13 cellular contexts compared by ENCODE assay signal in genomic region chr14:22433059-22433458, GRCh38.
A peak's percentile ranks its signal among the peaks of the same experiment; 100 is the strongest.
DNase-seq lines count a peak whose midpoint lies in the region; ATAC-seq and TF ChIP-seq lines count a peak whose summit lies in the region.
"Had no signal": no experiment of that assay in that cellular context is flagged by ENCODE, and none has a peak within 500 bp of the region (broad histone marks: within the 10 kb centered on the region; RNA-seq: fewer than 3 reads in every experiment).

No MANE protein-coding gene starts in this region.

- H3K27ac ChIP-seq in KOPT-K1 (ENCODE audit: low read depth, low read length, poor library complexity, severe bottlenecking) (peak overlapping the region; percentile 100), SK-N-MC (peak overlapping the region; percentile 99), transverse colon (peak overlapping the region in 3 of 4 donors; percentile 44 to 59 (median 45)), left lung (peak overlapping the region in 1 of 2 donors; percentile 19), mesendoderm (ENCODE audit: low read depth, low read length) (no peak overlapping the region), uterus (peak overlapping the region in 1 of 2 donors; percentile 44)
- H3K27ac ChIP-seq: BLaER1 treated with 17β-estradiol and CSF1 and Interleukin-3, amounts not matched to agents 10 nM and 100 nM; colonic mucosa had no signal

- no peak overlapping the region for H2AK5ac ChIP-seq in mesendoderm (ENCODE audit: low read length)

- no peak overlapping the region for H4K5ac ChIP-seq in mesendoderm (ENCODE audit: low read length)

- no peaks in the 10 kb centered on the region for H3K79me1 ChIP-seq in mesendoderm (ENCODE audit: low read length)

- H3K9ac ChIP-seq in SK-N-MC (ENCODE audit: insufficient read length) (peak overlapping the region; percentile 66), mesendoderm (ENCODE audit: low read length) (no peak overlapping the region)
- H3K9ac ChIP-seq: BLaER1 treated with 17β-estradiol and CSF1 and Interleukin-3, amounts not matched to agents 10 nM and 100 nM had no signal

- no peak overlapping the region for H4K8ac ChIP-seq in mesendoderm (ENCODE audit: low read depth, low read length)

- H3K4me2 ChIP-seq in mesendoderm (ENCODE audit: low read length) = no peak overlapping the region
- H3K4me2 ChIP-seq: BLaER1 treated with 17β-estradiol and CSF1 and Interleukin-3, amounts not matched to agents 10 nM and 100 nM had no signal

- no peak overlapping the region for H3K4ac ChIP-seq in mesendoderm (ENCODE audit: low read depth, low read length)

- H3K23ac ChIP-seq in mesendoderm (ENCODE audit: low read length) = no peak overlapping the region

- no peak overlapping the region for H2BK15ac ChIP-seq in mesendoderm (replicated peaks; ENCODE audit: low read depth)

- TF ChIP-seq POLR2A in transverse colon (IDR thresholded peaks at IDR 0.05) (no peak), uterus (IDR thresholded peaks at IDR 0.05) (no peak)

- no peaks in the 10 kb centered on the region for H3K79me2 ChIP-seq in mesendoderm (ENCODE audit: control insufficient read depth, insufficient read depth, low read length)

- H3K36me3 ChIP-seq in KOPT-K1 (ENCODE audit: insufficient read depth, low read length) (peaks cover 26% of the 10 kb centered on the region), SK-N-MC (ENCODE audit: insufficient read depth, low read length) (no peaks in the 10 kb centered on the region), transverse colon (no peaks in the 10 kb centered on the region), left lung (no peaks in the 10 kb centered on the region), mesendoderm (ENCODE audit: control insufficient read depth, insufficient read depth, low read length) (no peaks in the 10 kb centered on the region), uterus (no peaks in the 10 kb centered on the region)
- H3K36me3 ChIP-seq: BLaER1 treated with 17β-estradiol and CSF1 and Interleukin-3, amounts not matched to agents 10 nM and 100 nM; colonic mucosa had no signal

- H3K4me1 ChIP-seq in transverse colon (peaks cover 13 to 38% (median 27%) of the 10 kb centered on the region in 4 donors), left lung (peaks cover 27 to 38% of the 10 kb centered on the region in 2 donors), mesendoderm (ENCODE audit: control insufficient read depth, low read depth, low read length) (peaks cover under 1% of the 10 kb centered on the region), uterus (peaks cover 0 to 9% of the 10 kb centered on the region in 2 donors)
- H3K4me1 ChIP-seq: BLaER1 treated with 17β-estradiol and CSF1 and Interleukin-3, amounts not matched to agents 10 nM and 100 nM had no signal

- no peak overlapping the region for H3K56ac ChIP-seq in mesendoderm (ENCODE audit: low read length)

- no peak overlapping the region for H2BK120ac ChIP-seq in mesendoderm (ENCODE audit: low read depth, low read length)

- no peak overlapping the region for H2BK5ac ChIP-seq in mesendoderm (ENCODE audit: low read length)

- no peak for TF ChIP-seq EP300 in transverse colon (IDR thresholded peaks at IDR 0.05; ENCODE audit: low read depth)

- H3K27me3 ChIP-seq in transverse colon (no peaks in the 10 kb centered on the region), left lung (no peaks in the 10 kb centered on the region), mesendoderm (ENCODE audit: insufficient read depth, low read length, poor library complexity) (no peaks in the 10 kb centered on the region), uterus (no peaks in the 10 kb centered on the region)
- H3K27me3 ChIP-seq: BLaER1 treated with 17β-estradiol and CSF1 and Interleukin-3, amounts not matched to agents 10 nM and 100 nM; colonic mucosa had no signal

- H3K9me3 ChIP-seq in KOPT-K1 (ENCODE audit: insufficient read depth, low read length, poor library complexity, severe bottlenecking) (no peaks in the 10 kb centered on the region), SK-N-MC (ENCODE audit: low read depth, low read length) (no peaks in the 10 kb centered on the region), transverse colon (no peaks in the 10 kb centered on the region), left lung (no peaks in the 10 kb centered on the region), uterus (no peaks in the 10 kb centered on the region)
- H3K9me3 ChIP-seq: BLaER1 treated with 17β-estradiol and CSF1 and Interleukin-3, amounts not matched to agents 10 nM and 100 nM; colonic mucosa had no signal

- no peak for TF ChIP-seq CTCF in transverse colon (IDR thresholded peaks at IDR 0.05)
- TF ChIP-seq CTCF in left lung (IDR thresholded peaks at IDR 0.05) = no peak
- no peak for TF ChIP-seq CTCF in uterus (IDR thresholded peaks at IDR 0.05)

- DNase-seq in SK-N-MC (ENCODE audit: low read depth, low spot score) (no peak), foreskin melanocyte (peak; percentile 69), transverse colon (no peak), left lung (no peak), mesendoderm (no peak), uterus (no peak)
- DNase-seq: stimulated activated naive CD8-positive, alpha-beta T cell treated with anti-CD3 and anti-CD28 coated beads, Interleukin-15, amount 100 ng/mL, for 72 hours; T-helper 2 cell had no signal

- ATAC-seq in left lung = no peak
- ATAC-seq: K562; stimulated activated naive CD8-positive, alpha-beta T cell treated with anti-CD3 and anti-CD28 coated beads, Interleukin-15, amount 100 ng/mL, for 72 hours had no signal

- in situ Hi-C loops in transverse colon (cut with MboI; ENCODE audit: low pct_ligation_motif_present in 1 of 4, low pct_unique_long_range_greater_than_20kb in 1 of 4, low sequenced_read_pairs in 3 of 4) = no loop called here

- H3K18ac ChIP-seq in mesendoderm (ENCODE audit: low read length) = no peak overlapping the region

- WGBS in transverse colon (ENCODE audit: low coverage in 1 of 2), 2 donors = 52 to 69% methylated on average over 4 of the region's 4 CpGs
- WGBS in mesendoderm (ENCODE audit: extremely low coverage, insufficient coverage, low lambda C conversion rate) = no CpG with 5 or more reads among the region's 4 CpGs

- H3K4me3 ChIP-seq in SK-N-MC (peak overlapping the region; percentile 61), transverse colon (no peak overlapping the region), left lung (no peak overlapping the region), mesendoderm (ENCODE audit: low read length) (no peak overlapping the region), uterus (no peak overlapping the region)
- H3K4me3 ChIP-seq: BLaER1 treated with 17β-estradiol and CSF1 and Interleukin-3, amounts not matched to agents 10 nM and 100 nM; colonic mucosa; K562; skin epidermis had no signal

- intact Hi-C loops in transverse colon (cut with DNase I; ENCODE audit: low total_unique reads) (no loop called here), left lung (cut with DNase I) (no loop called here), uterus (cut with DNase I; ENCODE audit: low total_unique reads) (no loop called here)
